24 cellular contexts compared by ENCODE assay signal in the genomic region with DNA sequence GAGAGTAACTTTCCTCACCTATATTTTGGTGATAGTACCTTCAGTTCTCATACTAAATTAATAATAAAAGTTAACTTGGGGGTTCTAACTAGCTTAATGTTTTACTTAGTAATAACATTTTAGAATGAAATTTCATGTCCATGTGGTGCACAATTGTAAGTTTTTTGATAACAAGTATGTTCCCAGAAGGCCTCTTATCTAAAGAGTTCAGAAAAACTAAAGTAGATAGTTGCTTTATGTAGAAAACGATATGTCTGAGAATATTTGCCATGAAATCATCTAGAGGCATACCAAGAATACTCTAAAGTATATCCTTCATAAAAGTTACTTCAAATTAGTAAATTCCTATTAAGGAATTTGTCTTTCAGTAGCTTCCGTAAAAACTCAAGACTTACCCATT. TPM values are rescaled to one million over a fixed set of nuclear protein-coding genes. Genes with fewer than 3 reads are reported as not detected.
"Had no signal": no experiment of that assay in that cellular context is flagged by ENCODE, and none has a peak within 500 bp of the region (broad histone marks: within the 10 kb centered on the region; RNA-seq: fewer than 3 reads in every experiment).

No MANE protein-coding gene starts in this region.

- H3K9me3 ChIP-seq: neutrophil, right atrium auricular region, sigmoid colon, stomach, thoracic aorta, transverse colon had no signal

- ATAC-seq: esophagus mucosa, left colon, left ventricle myocardium superior had no signal

- H3K27ac ChIP-seq: coronary artery, neutrophil, right atrium auricular region, sigmoid colon, thoracic aorta, transverse colon had no signal

- H3K4me3 ChIP-seq: coronary artery, lung, right atrium auricular region, sigmoid colon, stomach, thoracic aorta, transverse colon had no signal

- DNase-seq: effector CD4-positive, alpha-beta T cell; endodermal cell; left colon; left ventricle myocardium superior; mesenchymal stem cell; midbrain; naive B cell; nephron progenitor cell; posterior cingulate gyrus; sigmoid colon; small intestine; stimulated activated CD4-positive, alpha-beta T cell treated with anti-CD3 and anti-CD28 coated beads, Interleukin-12 subunit alpha, Interleukin-12 subunit beta, amount 100 ng/mL, for 4 hours; stimulated activated naive CD4-positive, alpha-beta T cell; stomach; substantia nigra; transverse colon had no signal

- H3K9me3 Mint-ChIP-seq: endodermal cell, naive B cell, nephron progenitor cell had no signal

- H3K27ac Mint-ChIP-seq: endodermal cell had no signal

- FAIRE-seq: frontal cortex, small intestine had no signal

- H3K27me3 Mint-ChIP-seq: naive B cell had no signal

- H3K27me3 ChIP-seq: neutrophil, right atrium auricular region, sigmoid colon, stomach, transverse colon had no signal

- H3K36me3 ChIP-seq: neutrophil, right atrium auricular region, sigmoid colon, thoracic aorta, transverse colon had no signal

- H3K4me3 Mint-ChIP-seq: endodermal cell, naive B cell, nephron progenitor cell had no signal

RNA-seq across cellular contexts. Expression of a gene that starts 10.2 kb away (rescaled TPM):
- total RNA-seq: esophagus mucosa, kidney epithelial cell, stomach had no signal
